1 cellular context compared by ENCODE assay signal in genomic region chr10:100340948-100341847, GRCh38.
TF ChIP-seq lines count a peak whose summit lies in the region.

No MANE protein-coding gene starts in this region.

TF ChIP-seq in IMR-90, 13 proteins besides CTCF, POLR2A, EP300 and RAD21 (continued from another document):
- no peak for TF ChIP-seq USF2 (IDR thresholded peaks at IDR 0.05; ENCODE audit: low read depth, low read length)
- TF ChIP-seq RFX5 (IDR thresholded peaks at IDR 0.05; ENCODE audit: low read depth, low read length) = no peak
